ENCODE assay signal across 32 cellular contexts in the genomic region with DNA sequence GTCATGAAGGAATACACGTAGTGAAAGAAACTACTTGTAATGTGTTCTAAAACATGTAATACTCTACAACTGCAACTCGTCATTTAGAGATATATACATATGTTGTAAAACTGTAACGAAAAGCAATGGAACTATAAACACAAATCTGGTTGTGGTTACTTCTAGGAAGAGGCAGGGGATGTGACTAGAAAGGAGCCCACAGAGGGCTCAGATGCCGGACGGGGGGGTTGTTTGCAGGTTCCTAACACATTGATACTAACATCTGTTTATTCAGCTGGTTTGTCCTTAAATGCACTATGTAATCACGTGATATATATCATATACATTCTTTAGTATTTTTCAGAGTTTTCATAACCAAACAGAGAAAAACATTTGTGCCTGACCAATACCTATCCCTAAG. TPM values are rescaled to one million over a fixed set of nuclear protein-coding genes. Genes with fewer than 3 reads are reported as not detected.
"Had no signal": no experiment of that assay in that cellular context is flagged by ENCODE, and none has a peak within 500 bp of the region (broad histone marks: within the 10 kb centered on the region; RNA-seq: fewer than 3 reads in every experiment).

No MANE protein-coding gene starts in this region.

- H3K27me3 ChIP-seq: neural progenitor cell, ovary, spleen, suprapubic skin, testis, tibial artery, transverse colon, upper lobe of right lung, uterus had no signal

- H3K4me2 ChIP-seq: neural progenitor cell, smooth muscle cell had no signal

- H3K4me1 ChIP-seq: neural progenitor cell, parathyroid adenoma, psoas muscle, spleen, suprapubic skin, testis, tibial artery, transverse colon, upper lobe of right lung, uterus had no signal

- H3K27ac ChIP-seq: neural progenitor cell, ovary, parathyroid adenoma, psoas muscle, skin epidermis, spleen, suprapubic skin, testis, tibial artery, transverse colon, upper lobe of right lung, uterus had no signal

- H3K9me3 ChIP-seq: ovary, psoas muscle, suprapubic skin, testis, tibial artery, upper lobe of right lung, uterus had no signal

- H3K4me3 ChIP-seq: neural progenitor cell, ovary, psoas muscle, skin epidermis, smooth muscle cell, spleen, suprapubic skin, testis, tibial artery, transverse colon, upper lobe of right lung, uterus had no signal

- H3K9ac ChIP-seq: neural progenitor cell, parathyroid adenoma had no signal

- DNase-seq: natural killer cell; occipital lobe; ovary; psoas muscle; right cardiac atrium; spleen; stimulated activated CD4-positive, alpha-beta T cell treated with anti-CD3 and anti-CD28 coated beads, Interleukin-12 subunit alpha, Interleukin-12 subunit beta, amount 100 ng/mL, for 4 hours; stimulated activated CD4-positive, alpha-beta T cell treated with anti-CD3 and anti-CD28 coated beads, Interleukin-1b, Interleukin-23, amount 100 ng/mL, for 48 hours; stimulated activated CD4-positive, alpha-beta T cell treated with anti-CD3 and anti-CD28 coated beads, Interleukin-4, amount 100 ng/mL, for 1 hour; stimulated activated CD4-positive, alpha-beta T cell treated with anti-CD3 and anti-CD28 coated beads, Interleukin-4, amount 100 ng/mL, for 4 hours; stimulated activated CD8-positive, alpha-beta memory T cell treated with anti-CD3 and anti-CD28 coated beads, Interleukin-4, amount 100 ng/mL, for 48 hours; stimulated activated naive CD4-positive, alpha-beta T cell; stimulated activated naive CD8-positive, alpha-beta T cell treated with anti-CD3 and anti-CD28 coated beads, Interleukin-15, amount 100 ng/mL, for 72 hours; stimulated activated naive CD8-positive, alpha-beta T cell treated with anti-CD3 and anti-CD28 coated beads, Interleukin-15, Interleukin-2, amounts not matched to agents 100 U/mL and 50 U/mL, for 24 hours; substantia nigra; testis; transverse colon; upper lobe of right lung; uterus had no signal

- H2AFZ ChIP-seq: neural progenitor cell, parathyroid adenoma had no signal

- ATAC-seq: natural killer cell; psoas muscle; right cardiac atrium; sciatic nerve; stimulated activated memory B cell treated with anti-CD40 and anti-IgM and Interleukin-4, amounts not matched to agents 10 μg/mL and 1 μg/mL and 100 μg/mL, for 72 hours; stimulated activated naive CD8-positive, alpha-beta T cell treated with anti-CD3 and anti-CD28 coated beads, Interleukin-15, amount 100 ng/mL, for 72 hours; stimulated activated naive CD8-positive, alpha-beta T cell treated with anti-CD3 and anti-CD28 coated beads, Interleukin-15, Interleukin-2, amounts not matched to agents 100 U/mL and 50 U/mL, for 24 hours; upper lobe of right lung had no signal

- H3K36me3 ChIP-seq: neural progenitor cell, ovary, spleen, suprapubic skin, tibial artery, transverse colon, upper lobe of right lung, uterus had no signal

- H3K79me2 ChIP-seq: parathyroid adenoma had no signal

RNA-seq across cellular contexts. Expression of gene ANHX, which starts 16.1 kb away (rescaled TPM):
- total RNA-seq: natural killer cell, occipital lobe, osteoblast, ovary, progenitor cell of endocrine pancreas, psoas muscle, renal cortical epithelial cell, right cardiac atrium, sciatic nerve, smooth muscle cell, spleen, suprapubic skin, transverse colon, upper lobe of right lung, urinary bladder had no signal
- polyA plus RNA-seq: neural cell, ovary, psoas muscle, right cardiac atrium, smooth muscle cell, spleen, urinary bladder had no signal
